8 cellular contexts compared by ENCODE assay signal in genomic region chr14:104563742-104564615, GRCh38. TPM values are rescaled to one million over a fixed set of nuclear protein-coding genes. Genes with fewer than 3 reads are reported as not detected.
A peak's percentile ranks its signal among the peaks of the same experiment; 100 is the strongest.
DNase-seq lines count a peak whose midpoint lies in the region; ATAC-seq and TF ChIP-seq lines count a peak whose summit lies in the region.

No MANE protein-coding gene starts in this region.

- no peaks in the 10 kb centered on the region for H3K9me3 ChIP-seq in Caco-2

- no peaks in the 10 kb centered on the region for H3K36me3 Mint-ChIP-seq in Caco-2 (ENCODE audit: insufficient read depth, unreplicated experiment)
- H3K36me3 Mint-ChIP-seq in activated naive CD8-positive, alpha-beta T cell treated with anti-CD3 and anti-CD28 coated beads, Interleukin-2, amount 10 ng/mL, durations not matched to agents 7 days and 5 days, result no peaks in the 10 kb centered on the region

- no peak overlapping the region for H3K27ac Mint-ChIP-seq in Caco-2 (ENCODE audit: unreplicated experiment)
- H3K27ac Mint-ChIP-seq in activated naive CD8-positive, alpha-beta T cell treated with anti-CD3 and anti-CD28 coated beads, Interleukin-2, amount 10 ng/mL, durations not matched to agents 7 days and 5 days, result no peak overlapping the region

- CTCF ChIA-PET in Caco-2 (lab: Charles Lee), result interaction anchor here (0.6 to 2.1 kb wide), 10 partner anchors 8 to 486 kb away, joined by 3 to 16 read pairs (median 5); no protein-coding TSS in a partner anchor

- no peaks in the 10 kb centered on the region for H3K36me3 ChIP-seq in Caco-2 (ENCODE audit: control insufficient read depth, insufficient read depth, low read length)

- peak; percentile 79 to 85 for DNase-seq in Caco-2
- DNase-seq in KG1 (lab: John Stamatoyannopoulos, UW), result peak; percentile 23
- peak; percentile 75 for DNase-seq in activated naive CD8-positive, alpha-beta T cell treated with anti-CD3 and anti-CD28 coated beads, Interleukin-2, amount 10 ng/mL, durations not matched to agents 7 days and 5 days
- DNase-seq in cardiac septum (ENCODE audit: low spot score), result peak; percentile 82
- DNase-seq in pulmonary artery endothelial cell (ENCODE audit: low read depth, low spot score), result peak; percentile 29

- 0 out of 2 replicates have a peak, but pooled peaks cover 1% of the 10 kb centered on the region for H3K27me3 ChIP-seq in Caco-2 (replicated peaks; ENCODE audit: control insufficient read depth, insufficient read depth, low read length)

- ATAC-seq in SK-N-SH treated with all-trans-retinoic acid at 6 μM for 48 hours (peak; percentile 91), GM19463 (IDR thresholded peaks at IDR 0.05; ENCODE audit: unreplicated experiment) (no peak), GM21825 (IDR thresholded peaks at IDR 0.05; ENCODE audit: unreplicated experiment) (no peak)
- ATAC-seq in activated naive CD8-positive, alpha-beta T cell treated with anti-CD3 and anti-CD28 coated beads, Interleukin-2, amount 10 ng/mL, durations not matched to agents 7 days and 5 days (ENCODE audit: low read depth), result peak; percentile 60

- no peaks in the 10 kb centered on the region for H3K4me1 Mint-ChIP-seq in Caco-2 (ENCODE audit: low read depth, unreplicated experiment)
- no peaks in the 10 kb centered on the region for H3K4me1 Mint-ChIP-seq in activated naive CD8-positive, alpha-beta T cell treated with anti-CD3 and anti-CD28 coated beads, Interleukin-2, amount 10 ng/mL, durations not matched to agents 7 days and 5 days

- peak; percentile 68 to 83 for TF ChIP-seq CTCF in Caco-2 (IDR thresholded peaks at IDR 0.05; ENCODE audit: insufficient read depth in 1 of 2, low read depth in 1 of 2, low read length in 1 of 2, severe bottlenecking in 1 of 2, unreplicated experiment in 1 of 2)

- no peaks in the 10 kb centered on the region for H3K9me3 Mint-ChIP-seq in Caco-2 (ENCODE audit: unreplicated experiment)
- no peaks in the 10 kb centered on the region for H3K9me3 Mint-ChIP-seq in activated naive CD8-positive, alpha-beta T cell treated with anti-CD3 and anti-CD28 coated beads, Interleukin-2, amount 10 ng/mL, durations not matched to agents 7 days and 5 days

- BruUV-seq in Caco-2 (replicated peaks; lab: Mats Ljungman, UMichigan), result no TSS peak

- POLR2A ChIA-PET in Caco-2 (lab: Charles Lee), result interaction anchor here (0.6 kb wide), 1 partner anchor 213 kb away, joined by 4 read pairs; no protein-coding TSS in a partner anchor
- POLR2A ChIA-PET in activated naive CD8-positive, alpha-beta T cell treated with anti-CD3 and anti-CD28 coated beads, Interleukin-2, amount 10 ng/mL, durations not matched to agents 7 days and 5 days (lab: Charles Lee), result no interaction called here

- no peak overlapping the region for H3K4me3 ChIP-seq in Caco-2 (ENCODE audit: low read depth, low read length)

- intact Hi-C loops in Caco-2 (cut with micrococcal nuclease; ENCODE audit: unreplicated experiment) (loop anchor here (1.0 to 2.0 kb wide), 2 partner anchors 427 to 486 kb away; no protein-coding TSS in a partner anchor), cardiac septum (cut with DNase I) (loop anchor here (1.0 to 5.0 kb wide), 2 partner anchors 427 to 487 kb away; no protein-coding TSS in a partner anchor)

- H3K4me3 Mint-ChIP-seq in Caco-2 (ENCODE audit: unreplicated experiment), result no peak overlapping the region
- H3K4me3 Mint-ChIP-seq in activated naive CD8-positive, alpha-beta T cell treated with anti-CD3 and anti-CD28 coated beads, Interleukin-2, amount 10 ng/mL, durations not matched to agents 7 days and 5 days, result no peak overlapping the region

- peaks cover 3% of the 10 kb centered on the region for H3K4me1 ChIP-seq in Caco-2

- H3K27me3 Mint-ChIP-seq in Caco-2 (ENCODE audit: insufficient read depth, unreplicated experiment), result peaks cover 17% of the 10 kb centered on the region
- H3K27me3 Mint-ChIP-seq in activated naive CD8-positive, alpha-beta T cell treated with anti-CD3 and anti-CD28 coated beads, Interleukin-2, amount 10 ng/mL, durations not matched to agents 7 days and 5 days, result peaks cover 3% of the 10 kb centered on the region

TF ChIP-seq in SK-N-SH treated with all-trans-retinoic acid at 6 μM for 48 hours, 23 proteins besides CTCF, POLR2A, EP300 and RAD21:
- TF ChIP-seq CREB5 (CRISPR knock-in tag; IDR thresholded peaks at IDR 0.05; ENCODE audit: low read depth) (no peak), TOX (CRISPR knock-in tag; IDR thresholded peaks at IDR 0.05; ENCODE audit: borderline replicate concordance) (no peak), ZFP30 (CRISPR knock-in tag; IDR thresholded peaks at IDR 0.05) (no peak), ZC3H10 (CRISPR knock-in tag; IDR thresholded peaks at IDR 0.05) (no peak), ZNF70 (CRISPR knock-in tag; IDR thresholded peaks at IDR 0.05) (no peak), TSHZ2 (CRISPR knock-in tag; IDR thresholded peaks at IDR 0.05) (no peak), ISL1 (CRISPR knock-in tag; IDR thresholded peaks at IDR 0.05) (no peak), GLIS3 (CRISPR knock-in tag; IDR thresholded peaks at IDR 0.05) (no peak), POU6F1 (CRISPR knock-in tag; IDR thresholded peaks at IDR 0.05; ENCODE audit: borderline replicate concordance, low read depth) (no peak), ARNTL (CRISPR knock-in tag; IDR thresholded peaks at IDR 0.05; ENCODE audit: borderline replicate concordance, low read depth) (no peak)

RNA-seq across cellular contexts. Expression of gene C14orf180, which starts 15.6 kb away (rescaled TPM):
- total RNA-seq in Caco-2 (2022) (not detected in 2 replicates), cardiac septum (67.8 TPM), pulmonary artery endothelial cell (not detected in 2 replicates)
- total RNA-seq in activated naive CD8-positive, alpha-beta T cell treated with anti-CD3 and anti-CD28 coated beads, Interleukin-2, amount 10 ng/mL, durations not matched to agents 7 days and 5 days, result not detected

RNA-seq across cellular contexts. Expression of gene TMEM179, which starts 40.6 kb away (rescaled TPM):
- total RNA-seq in Caco-2 (2022), result not detected in 2 replicates
- total RNA-seq in activated naive CD8-positive, alpha-beta T cell treated with anti-CD3 and anti-CD28 coated beads, Interleukin-2, amount 10 ng/mL, durations not matched to agents 7 days and 5 days, result not detected
- total RNA-seq in cardiac septum, result 0.89 TPM
- 0.13 TPM in 1 of 2 replicates, not detected in the other for total RNA-seq in pulmonary artery endothelial cell

Comparison
In these comparisons a context has a peak if more than half of its experiments do, and no peak if none do; other contexts are left out.
1. DNase-seq: peak in every context shown above with its lines; median percentile 82 in Caco-2; 82 in cardiac septum; 75 in activated naive CD8-positive, alpha-beta T cell treated with anti-CD3 and anti-CD28 coated beads, Interleukin-2, amount 10 ng/mL, durations not matched to agents 7 days and 5 days; 29 in pulmonary artery endothelial cell; 23 in KG1.
2. ATAC-seq: peak in SK-N-SH treated with all-trans-retinoic acid at 6 μM for 48 hours (single experiment) and activated naive CD8-positive, alpha-beta T cell treated with anti-CD3 and anti-CD28 coated beads, Interleukin-2, amount 10 ng/mL, durations not matched to agents 7 days and 5 days (single experiment); none in GM19463 (single experiment) and GM21825 (single experiment).
3. RNA of gene C14orf180, which starts 15.6 kb away (total RNA-seq): 67.8 TPM in cardiac septum (single experiment); not detected in Caco-2, not detected in activated naive CD8-positive, alpha-beta T cell treated with anti-CD3 and anti-CD28 coated beads, Interleukin-2, amount 10 ng/mL, durations not matched to agents 7 days and 5 days and not detected in pulmonary artery endothelial cell; every median in the first group is over 10 times any median in the second.